ENCODE assay signal across 8 cellular contexts in the genomic region with DNA sequence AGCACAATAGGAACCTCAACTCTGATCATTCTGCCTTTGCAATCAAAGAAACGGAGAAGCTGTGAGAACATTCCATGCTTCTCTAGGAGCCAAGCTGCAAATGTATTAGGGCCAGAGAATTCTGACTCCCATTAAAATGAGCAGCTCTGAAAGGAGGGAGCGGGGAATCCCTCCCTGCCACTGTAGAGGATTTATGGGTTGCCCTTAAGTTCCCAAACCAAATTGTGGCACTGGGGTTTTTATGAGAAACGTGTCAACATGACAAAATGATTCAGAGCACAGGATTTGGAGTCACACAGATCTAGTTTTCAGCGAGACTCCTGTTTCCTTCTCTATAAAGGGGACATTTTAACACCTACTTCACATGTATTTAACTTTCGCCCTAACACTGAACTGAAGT. TPM values are rescaled to one million over a fixed set of nuclear protein-coding genes. Genes with fewer than 3 reads are reported as not detected.
A peak's percentile ranks its signal among the peaks of the same experiment; 100 is the strongest.
DNase-seq lines count a peak whose midpoint lies in the region; ATAC-seq and TF ChIP-seq lines count a peak whose summit lies in the region.

No MANE protein-coding gene starts in this region.

- H3K36me3 Mint-ChIP-seq in activated naive CD8-positive, alpha-beta T cell treated with anti-CD3 and anti-CD28 coated beads, Interleukin-2, amount 10 ng/mL, durations not matched to agents 7 days and 5 days, result peaks cover 18% of the 10 kb centered on the region

- no peaks in the 10 kb centered on the region for H3K36me3 ChIP-seq in Karpas-422 (ENCODE audit: insufficient read depth, low read length)

- no peaks in the 10 kb centered on the region for H3K9me2 ChIP-seq in Karpas-422 (replicated peaks; ENCODE audit: insufficient read depth, low read length)

- H4K20me1 ChIP-seq in Karpas-422 (ENCODE audit: insufficient read depth, low read depth, low read length), result no peaks in the 10 kb centered on the region

- peak overlapping the region; percentile 92 for H3K4me3 Mint-ChIP-seq in activated naive CD8-positive, alpha-beta T cell treated with anti-CD3 and anti-CD28 coated beads, Interleukin-2, amount 10 ng/mL, durations not matched to agents 7 days and 5 days

- TF ChIP-seq CTCF in GM13976 (IDR thresholded peaks at IDR 0.05; ENCODE audit: borderline replicate concordance, control extremely low read depth, extremely low read depth, insufficient read depth, missing control alignments), result no peak

- H3K4me3 ChIP-seq in Karpas-422 (ENCODE audit: low read length), result no peak overlapping the region

- H3K27ac ChIP-seq in substantia nigra (ENCODE audit: low read depth, low read length, poor library complexity, severe bottlenecking), result peak overlapping the region; percentile 69
- H3K27ac ChIP-seq in Karpas-422 (ENCODE audit: low read length), result no peak overlapping the region

- H3K27me3 ChIP-seq in Karpas-422 (ENCODE audit: low read length), result no peaks in the 10 kb centered on the region

- H3K79me2 ChIP-seq in Karpas-422 (ENCODE audit: low read length), result no peaks in the 10 kb centered on the region

- POLR2A ChIA-PET in activated naive CD8-positive, alpha-beta T cell treated with anti-CD3 and anti-CD28 coated beads, Interleukin-2, amount 10 ng/mL, durations not matched to agents 7 days and 5 days (lab: Charles Lee), result interaction anchor here (1.4 to 3.9 kb wide), 2 partner anchors 10 to 20 kb away, joined by 3 to 31 read pairs; no protein-coding TSS in a partner anchor

- DNase-seq in NCI-H82 (lab: John Stamatoyannopoulos, UW) (peak; percentile 21), NCI-H82 treated with DMSO at 0.1 percent for 48 hours (lab: John Stamatoyannopoulos, UW; ENCODE audit: unreplicated experiment) (no peak), inferior parietal cortex (ENCODE audit: extremely low spot score) (peak; percentile 62), substantia nigra (lab: John Stamatoyannopoulos, UW) (peak in 14 of 49 donors; percentile 2 to 52 (median 26)), Karpas-422 (no peak), GM13976 (ENCODE audit: low spot score) (no peak)
- no peak for DNase-seq in activated naive CD8-positive, alpha-beta T cell treated with anti-CD3 and anti-CD28 coated beads, Interleukin-2, amount 10 ng/mL, durations not matched to agents 7 days and 5 days

- peaks cover 12% of the 10 kb centered on the region for H3K4me1 ChIP-seq in Karpas-422 (ENCODE audit: low read length)

- peak overlapping the region; percentile 26 for H3K27ac Mint-ChIP-seq in activated naive CD8-positive, alpha-beta T cell treated with anti-CD3 and anti-CD28 coated beads, Interleukin-2, amount 10 ng/mL, durations not matched to agents 7 days and 5 days

- no peak for ATAC-seq in activated naive CD8-positive, alpha-beta T cell treated with anti-CD3 and anti-CD28 coated beads, Interleukin-2, amount 10 ng/mL, durations not matched to agents 7 days and 5 days (ENCODE audit: low read depth)
- ATAC-seq in HG02970 (IDR thresholded peaks at IDR 0.05; ENCODE audit: low FRiP score, unreplicated experiment), result no peak

- no peak overlapping the region for H2AFZ ChIP-seq in Karpas-422 (ENCODE audit: low read length)

- peaks cover 4% of the 10 kb centered on the region for H3K9me3 Mint-ChIP-seq in activated naive CD8-positive, alpha-beta T cell treated with anti-CD3 and anti-CD28 coated beads, Interleukin-2, amount 10 ng/mL, durations not matched to agents 7 days and 5 days

- no peak overlapping the region for H3K4me2 ChIP-seq in Karpas-422 (ENCODE audit: low read depth, low read length, poor library complexity, severe bottlenecking)

- in situ Hi-C loops in GM13976 (cut with MboI; ENCODE audit: low sequenced_read_pairs, unreplicated experiment), result loop anchor here (10.0 kb wide), 1 partner anchor 202 kb away; no protein-coding TSS in a partner anchor

- H3K9me3 ChIP-seq in Karpas-422 (ENCODE audit: low read length), result no peaks in the 10 kb centered on the region

- peaks cover 42% of the 10 kb centered on the region for H3K4me1 Mint-ChIP-seq in activated naive CD8-positive, alpha-beta T cell treated with anti-CD3 and anti-CD28 coated beads, Interleukin-2, amount 10 ng/mL, durations not matched to agents 7 days and 5 days

- no peaks in the 10 kb centered on the region for H3K27me3 Mint-ChIP-seq in activated naive CD8-positive, alpha-beta T cell treated with anti-CD3 and anti-CD28 coated beads, Interleukin-2, amount 10 ng/mL, durations not matched to agents 7 days and 5 days

- no peak overlapping the region for H3K9ac ChIP-seq in Karpas-422 (ENCODE audit: low read length)

RNA-seq across cellular contexts. Expression of a gene that starts 1.8 kb away (rescaled TPM):
- total RNA-seq in activated naive CD8-positive, alpha-beta T cell treated with anti-CD3 and anti-CD28 coated beads, Interleukin-2, amount 10 ng/mL, durations not matched to agents 7 days and 5 days, result 10 to 100 TPM; 46.1 to 48.9 TPM
- 0.58 and 1.5 TPM in 2 replicates for total RNA-seq in Karpas-422 (2014; rRNA removed; shearing (Covaris generic); ENCODE audit: low replicate concordance)

Comparison
In these comparisons a context has a peak if more than half of its experiments do, and no peak if none do; other contexts are left out.
1. DNase-seq: peak in NCI-H82 (single experiment) and inferior parietal cortex (single experiment); none in NCI-H82 treated with DMSO at 0.1 percent for 48 hours (single experiment), activated naive CD8-positive, alpha-beta T cell treated with anti-CD3 and anti-CD28 coated beads, Interleukin-2, amount 10 ng/mL, durations not matched to agents 7 days and 5 days (single experiment), Karpas-422 (single experiment) and GM13976 (single experiment).
2. RNA of a gene that starts 1.8 kb away (total RNA-seq): 46.1 to 48.9 TPM in activated naive CD8-positive, alpha-beta T cell treated with anti-CD3 and anti-CD28 coated beads, Interleukin-2, amount 10 ng/mL, durations not matched to agents 7 days and 5 days; 0.58 to 1.5 TPM in Karpas-422; every median in the first group is over 10 times any median in the second.